ENCODE assay signal across 8 cellular contexts in genomic region chr6:30683137-30683979, GRCh38. TPM values are rescaled to one million over a fixed set of nuclear protein-coding genes. Genes with fewer than 3 reads are reported as not detected.
A peak's percentile ranks its signal among the peaks of the same experiment; 100 is the strongest.
DNase-seq lines count a peak whose midpoint lies in the region; ATAC-seq and TF ChIP-seq lines count a peak whose summit lies in the region.

No MANE protein-coding gene starts in this region.

- no peaks in the 10 kb centered on the region for H3K9me3 ChIP-seq in CD4-positive, CD25-positive, alpha-beta regulatory T cell (ENCODE audit: control insufficient read depth in 2 of 2, low read length in 2 of 2)
- H3K9me3 ChIP-seq in OCI-LY7 (ENCODE audit: low read length) (no peaks in the 10 kb centered on the region), neuron (ENCODE audit: low read length) (no peaks in the 10 kb centered on the region)

- TF ChIP-seq CTCF in OCI-LY7 (conservative IDR thresholded peaks at IDR 0.05; ENCODE audit: low read length) = no peak

- intact Hi-C loops in OCI-LY7 (cut with micrococcal nuclease; ENCODE audit: unreplicated experiment) = loop anchor here (10.0 kb wide), 1 partner anchor 811 kb away; the partner anchor contains the start of gene MICB

- H3K9me3 Mint-ChIP-seq in CD4-positive, CD25-positive, alpha-beta regulatory T cell = peaks cover 0 to 6% (median 0%) of the 10 kb centered on the region in 7 donors
- no peaks in the 10 kb centered on the region for H3K9me3 Mint-ChIP-seq in effector memory CD8-positive, alpha-beta T cell

- peak overlapping the region; percentile 95 to 100 (median 96) for H3K4me3 Mint-ChIP-seq in CD4-positive, CD25-positive, alpha-beta regulatory T cell
- H3K4me3 Mint-ChIP-seq in effector memory CD8-positive, alpha-beta T cell = peak overlapping the region; percentile 87 to 97

- H3K27me3 ChIP-seq in CD4-positive, CD25-positive, alpha-beta regulatory T cell (ENCODE audit: control insufficient read depth, insufficient read depth, low read length) = no peaks in the 10 kb centered on the region
- no peaks in the 10 kb centered on the region for H3K27me3 ChIP-seq in neuron (ENCODE audit: insufficient read depth, low read length)

- H2AFZ ChIP-seq in OCI-LY7 (ENCODE audit: low read length) (no peak overlapping the region), neuron (ENCODE audit: low read depth, low read length) (no peak overlapping the region)

- H3K27ac ChIP-seq in CD4-positive, CD25-positive, alpha-beta regulatory T cell (ENCODE audit: insufficient read depth, low read length, poor library complexity, severe bottlenecking) = peak overlapping the region; percentile 96
- H3K27ac ChIP-seq in OCI-LY7 (ENCODE audit: low read depth, low read length, poor library complexity, severe bottlenecking) = peak overlapping the region; percentile 95

- H3K79me2 ChIP-seq in OCI-LY7 (ENCODE audit: insufficient read depth, low read depth, low read length) = peaks cover 92% of the 10 kb centered on the region

- no peak for ATAC-seq in CD4-positive, CD25-positive, alpha-beta regulatory T cell (ENCODE audit: low read depth in 2 of 2)
- no peak for ATAC-seq in effector memory CD8-positive, alpha-beta T cell (replicated peaks)
- ATAC-seq in GM21786 (IDR thresholded peaks at IDR 0.05; ENCODE audit: unreplicated experiment) (no peak), GM21515 (IDR thresholded peaks at IDR 0.05; ENCODE audit: unreplicated experiment) (no peak), HG03045 (IDR thresholded peaks at IDR 0.05; ENCODE audit: unreplicated experiment) (no peak)

- no peak for DNase-seq in CD4-positive, CD25-positive, alpha-beta regulatory T cell
- DNase-seq in OCI-LY7 (ENCODE audit: low spot score) (peak; percentile 18), midbrain (lab: John Stamatoyannopoulos, UW) (no peak)
- DNase-seq in effector memory CD8-positive, alpha-beta T cell = no peak

- H3K27ac Mint-ChIP-seq in CD4-positive, CD25-positive, alpha-beta regulatory T cell = peak overlapping the region; percentile 93 to 98 (median 96)
- peak overlapping the region; percentile 96 to 98 for H3K27ac Mint-ChIP-seq in effector memory CD8-positive, alpha-beta T cell

- H3K36me3 Mint-ChIP-seq in CD4-positive, CD25-positive, alpha-beta regulatory T cell = peaks cover 45% of the 10 kb centered on the region
- H3K36me3 Mint-ChIP-seq in effector memory CD8-positive, alpha-beta T cell (ENCODE audit: insufficient read depth) = peaks cover 61% of the 10 kb centered on the region

- peaks cover 11 to 47% (median 19%) of the 10 kb centered on the region in 4 donors for H3K4me1 Mint-ChIP-seq in CD4-positive, CD25-positive, alpha-beta regulatory T cell
- peaks cover 54 to 71% of the 10 kb centered on the region in 2 donors for H3K4me1 Mint-ChIP-seq in effector memory CD8-positive, alpha-beta T cell (ENCODE audit: low read depth in 2 of 2)

- no peaks in the 10 kb centered on the region for H3K9me2 ChIP-seq in OCI-LY7 (ENCODE audit: insufficient read depth, low read length)

- peaks cover 5% of the 10 kb centered on the region for H3K27me3 Mint-ChIP-seq in CD4-positive, CD25-positive, alpha-beta regulatory T cell
- H3K27me3 Mint-ChIP-seq in effector memory CD8-positive, alpha-beta T cell = no peaks in the 10 kb centered on the region

- H3K4me2 ChIP-seq in OCI-LY7 (ENCODE audit: low read length) = peak overlapping the region; percentile 99

- POLR2A ChIA-PET in OCI-LY7 (lab: Charles Lee) = interaction anchor here (0.8 to 2.7 kb wide), 2 partner anchors 8 to 37 kb away, joined by 5 to 14 read pairs; partner anchors contain the start of gene TUBB

- TSS peak; percentile 94 for BruUV-seq in OCI-LY7 (replicated peaks; lab: Mats Ljungman, UMichigan)

- peak overlapping the region; percentile 89 for H3K4me3 ChIP-seq in CD4-positive, CD25-positive, alpha-beta regulatory T cell (ENCODE audit: low read depth, low read length)
- H3K4me3 ChIP-seq in OCI-LY7 (ENCODE audit: low read depth, low read length, poor library complexity, severe bottlenecking) (peak overlapping the region; percentile 95), neuron (ENCODE audit: low read length) (peak overlapping the region; percentile 42)

- peaks cover 10% of the 10 kb centered on the region for H3K36me3 ChIP-seq in CD4-positive, CD25-positive, alpha-beta regulatory T cell (ENCODE audit: control insufficient read depth, insufficient read depth, low read length)
- H3K36me3 ChIP-seq in OCI-LY7 (ENCODE audit: insufficient read depth, low read length) (peaks cover 76% of the 10 kb centered on the region), neuron (ENCODE audit: insufficient read depth, low read length) (peaks cover 14% of the 10 kb centered on the region)

- peaks cover 67% of the 10 kb centered on the region for H3K4me1 ChIP-seq in CD4-positive, CD25-positive, alpha-beta regulatory T cell (ENCODE audit: control insufficient read depth, insufficient read depth, low read length, poor library complexity, severe bottlenecking)
- H3K4me1 ChIP-seq in OCI-LY7 (ENCODE audit: insufficient read depth, low read length, poor library complexity, severe bottlenecking) (peaks cover 38% of the 10 kb centered on the region), neuron (ENCODE audit: insufficient read depth, low read length) (peaks cover 57% of the 10 kb centered on the region)

- CTCF ChIA-PET in OCI-LY7 (lab: Charles Lee; ENCODE audit: unreplicated experiment) = no interaction called here

- peaks cover 17% of the 10 kb centered on the region; the same call in 1 of the 2 replicates for H4K20me1 ChIP-seq in OCI-LY7 (ENCODE audit: insufficient read depth, low read length)

RNA-seq across cellular contexts. Expression of gene PPP1R18, which starts 3.1 kb away (rescaled TPM):
- total RNA-seq in CD4-positive, CD25-positive, alpha-beta regulatory T cell = 164 TPM
- polyA plus RNA-seq in CD4-positive, CD25-positive, alpha-beta regulatory T cell = 100 to 1,000 TPM; 110 to 159 (median 119) TPM
- 65.2 and 66.9 TPM in 2 replicates for total RNA-seq in OCI-LY7 (2014; rRNA removed; shearing (Covaris generic))
- 106 and 109 TPM in 2 replicates for total RNA-seq in OCI-LY7 (2022)

RNA-seq across cellular contexts. Expression of gene NRM, which starts 7.4 kb away (rescaled TPM):
- 9.0 TPM for total RNA-seq in CD4-positive, CD25-positive, alpha-beta regulatory T cell
- polyA plus RNA-seq in CD4-positive, CD25-positive, alpha-beta regulatory T cell = 10 to 100 TPM in 1 of 4 donors, 1 to 10 TPM in 3; 7.5 to 17.7 (median 9.2) TPM
- total RNA-seq in OCI-LY7 (2014; rRNA removed; shearing (Covaris generic)) = 13.6 and 18.6 TPM in 2 replicates
- total RNA-seq in OCI-LY7 (2022) = 36.7 and 44.0 TPM in 2 replicates

RNA-seq across cellular contexts. Expression of gene DHX16, which starts 10.6 kb away (rescaled TPM):
- total RNA-seq in CD4-positive, CD25-positive, alpha-beta regulatory T cell = 33.8 TPM
- 10 to 100 TPM; 13.2 to 25.3 (median 16.7) TPM for polyA plus RNA-seq in CD4-positive, CD25-positive, alpha-beta regulatory T cell
- 27.1 and 30.5 TPM in 2 replicates for total RNA-seq in OCI-LY7 (2014; rRNA removed; shearing (Covaris generic))
- 32.1 and 37.5 TPM in 2 replicates for total RNA-seq in OCI-LY7 (2022)

RNA-seq across cellular contexts. Expression of gene MDC1, which starts 33.7 kb away (rescaled TPM):
- 32.7 TPM for total RNA-seq in CD4-positive, CD25-positive, alpha-beta regulatory T cell
- polyA plus RNA-seq in CD4-positive, CD25-positive, alpha-beta regulatory T cell = 1 to 10 TPM; 1.2 to 5.0 (median 3.7) TPM
- total RNA-seq in OCI-LY7 (2014; rRNA removed; shearing (Covaris generic)) = 35.0 and 41.6 TPM in 2 replicates
- 107 and 133 TPM in 2 replicates for total RNA-seq in OCI-LY7 (2022)

RNA-seq across cellular contexts. Expression of gene C6orf136, which starts 36.4 kb away (rescaled TPM):
- 24.4 TPM for total RNA-seq in CD4-positive, CD25-positive, alpha-beta regulatory T cell
- 10 to 100 TPM in 2 of 4 donors, 1 to 10 TPM in 2; 7.5 to 19.7 (median 10.9) TPM for polyA plus RNA-seq in CD4-positive, CD25-positive, alpha-beta regulatory T cell
- total RNA-seq in OCI-LY7 (2014; rRNA removed; shearing (Covaris generic)) = 9.1 and 14.7 TPM in 2 replicates
- total RNA-seq in OCI-LY7 (2022) = 26.7 and 29.5 TPM in 2 replicates

Comparison
In these comparisons a context has a peak if more than half of its experiments do, and no peak if none do; other contexts are left out.
1. H3K4me3 ChIP-seq: peak in every context shown above with its lines; median percentile 95 in OCI-LY7; 89 in CD4-positive, CD25-positive, alpha-beta regulatory T cell; 42 in neuron.